8 cellular contexts compared by ENCODE assay signal in the genomic region with DNA sequence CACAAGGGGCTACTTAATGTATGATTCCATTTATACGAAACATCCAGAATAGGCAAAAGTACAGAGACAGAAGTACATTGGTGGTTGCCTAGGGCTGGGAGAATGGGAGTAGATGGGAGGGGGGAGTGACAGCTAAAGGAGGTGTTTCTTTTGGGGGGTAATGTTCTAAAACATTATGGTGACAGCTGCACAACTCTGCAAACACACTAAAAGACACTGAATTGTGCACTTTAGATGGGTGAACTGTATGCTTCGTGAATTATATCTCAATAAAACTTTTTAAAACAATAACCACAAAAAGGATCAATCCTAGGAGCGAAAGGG. TPM values are rescaled to one million over a fixed set of nuclear protein-coding genes. Genes with fewer than 3 reads are reported as not detected.
A peak's percentile ranks its signal among the peaks of the same experiment; 100 is the strongest.
DNase-seq lines count a peak whose midpoint lies in the region; ATAC-seq, FAIRE-seq and TF ChIP-seq lines count a peak whose summit lies in the region.

No MANE protein-coding gene starts in this region.

- no peak for DNase-seq in activated CD8-positive, alpha-beta memory T cell treated with anti-CD3 and anti-CD28 coated beads, Interleukin-2, amount 10 ng/mL, durations not matched to agents 7 days and 5 days
- no peak for DNase-seq in activated CD8-positive, alpha-beta memory T cell treated with anti-CD3 and anti-CD28 coated beads, Interleukin-2, amount 50 U/mL, for 4 hours
- no peak for DNase-seq in GM12878 (ENCODE audit: low read depth, low spot score)
- no peak for DNase-seq in lower lobe of right lung
- DNase-seq in OCI-M2 (lab: John Stamatoyannopoulos, UW; ENCODE audit: unreplicated experiment): no peak
- DNase-seq in superior temporal gyrus (ENCODE audit: extremely low spot score): no peak
- DNase-seq in NK-92 (lab: John Stamatoyannopoulos, UW; ENCODE audit: unreplicated experiment): no peak

- peak overlapping the region; percentile 91 for H3K4me2 ChIP-seq in GM12878 (ENCODE audit: control insufficient read depth, insufficient read depth)

- peak overlapping the region; percentile 34 for H3K27ac Mint-ChIP-seq in activated CD8-positive, alpha-beta memory T cell treated with anti-CD3 and anti-CD28 coated beads, Interleukin-2, amount 10 ng/mL, durations not matched to agents 7 days and 5 days

- TF ChIP-seq EP300 in GM12878 (IDR thresholded peaks at IDR 0.05; ENCODE audit: borderline replicate concordance in 1 of 2, control insufficient read depth in 1 of 2, low read depth in 2 of 2, low read length in 2 of 2): no peak

- SMC1A ChIA-PET in GM12878 (lab: Charles Lee; ENCODE audit: uncharacterized antibody, unreplicated experiment): interaction anchor here (0.5 to 18.8 kb wide), 8 partner anchors 13 to 323 kb away, joined by 3 to 457 read pairs (median 14); no protein-coding TSS in a partner anchor

- CTCF ChIA-PET in activated CD8-positive, alpha-beta memory T cell treated with anti-CD3 and anti-CD28 coated beads, Interleukin-2, amount 10 ng/mL, durations not matched to agents 7 days and 5 days (lab: Charles Lee): interaction anchor here (0.6 to 7.6 kb wide), 11 partner anchors 9 to 358 kb away, joined by 3 to 183 read pairs (median 9); partner anchors contain the start of gene NOS2
- CTCF ChIA-PET in GM12878 (lab: Yijun Ruan, JAX): interaction anchor here (1.0 to 5.9 kb wide), 8 partner anchors 11 to 359 kb away, joined by 3 to 151 read pairs (median 14); partner anchors contain the start of gene NOS2

- intact Hi-C loops in GM12878 (cut with micrococcal nuclease; ENCODE audit: unreplicated experiment): loop anchor here (5.0 kb wide), 2 partner anchors 55 to 360 kb away; no protein-coding TSS in a partner anchor
- intact Hi-C loops in lower lobe of right lung (cut with DNase I): no loop called here

- no peak for ATAC-seq in activated CD8-positive, alpha-beta memory T cell treated with anti-CD3 and anti-CD28 coated beads, Interleukin-2, amount 10 ng/mL, durations not matched to agents 7 days and 5 days
- ATAC-seq in GM12878: no peak
- no peak for ATAC-seq in lower lobe of right lung

- TF ChIP-seq CTCF in GM12878 (IDR thresholded peaks at IDR 0.05 in 2 of 3, conservative IDR thresholded peaks at IDR 0.05 in 1 of 3; ENCODE audit: control insufficient read depth in 2 of 3, extremely low read depth in 1 of 3, insufficient read depth in 1 of 3, low read depth in 3 of 3, low read length in 3 of 3) (no peak), lower lobe of right lung (IDR thresholded peaks at IDR 0.05) (no peak)

- no peaks in the 10 kb centered on the region for H4K20me1 ChIP-seq in GM12878 (ENCODE audit: control insufficient read depth, insufficient read depth)

- RAD21 ChIA-PET in GM12878 (lab: Charles Lee; ENCODE audit: unreplicated experiment): interaction anchor here (0.6 to 7.7 kb wide), 8 partner anchors 12 to 240 kb away, joined by 3 to 158 read pairs (median 3); no protein-coding TSS in a partner anchor

- H3K27me3 ChIP-seq in GM12878 (replicated peaks in 1 of 2; ENCODE audit: control insufficient read depth in 2 of 2, insufficient read depth in 2 of 2, low read length in 1 of 2): no peaks in the 10 kb centered on the region
- peaks cover 6% of the 10 kb centered on the region for H3K27me3 ChIP-seq in lower lobe of right lung (ENCODE audit: low read depth)
- peaks cover 8% of the 10 kb centered on the region for H3K27me3 ChIP-seq in thymus (ENCODE audit: control insufficient read depth, insufficient read depth)

- no peak for FAIRE-seq in GM12878 (lab: Jason Lieb, UNC)

- H3K4me1 ChIP-seq in GM12878 (ENCODE audit: control insufficient read depth, insufficient read depth, low read length) (peaks cover 10% of the 10 kb centered on the region), lower lobe of right lung (peaks cover 17% of the 10 kb centered on the region), thymus (ENCODE audit: control insufficient read depth, insufficient read depth, low read length) (no peaks in the 10 kb centered on the region)

- peaks cover 30% of the 10 kb centered on the region for H3K27me3 Mint-ChIP-seq in activated CD8-positive, alpha-beta memory T cell treated with anti-CD3 and anti-CD28 coated beads, Interleukin-2, amount 10 ng/mL, durations not matched to agents 7 days and 5 days

- no peaks in the 10 kb centered on the region for H3K36me3 ChIP-seq in GM12878 (ENCODE audit: control insufficient read depth in 2 of 2, insufficient read depth in 2 of 2, low read length in 1 of 2)
- H3K36me3 ChIP-seq in lower lobe of right lung: no peaks in the 10 kb centered on the region
- H3K36me3 ChIP-seq in thymus (ENCODE audit: control insufficient read depth, insufficient read depth): no peaks in the 10 kb centered on the region

- TF ChIP-seq RAD21 in GM12878 (IDR thresholded peaks at IDR 0.05; ENCODE audit: insufficient read depth, low read depth, low read length): no peak

- peak overlapping the region; percentile 77 for H3K4me3 Mint-ChIP-seq in activated CD8-positive, alpha-beta memory T cell treated with anti-CD3 and anti-CD28 coated beads, Interleukin-2, amount 10 ng/mL, durations not matched to agents 7 days and 5 days

- POLR2A ChIA-PET in GM12878 (lab: Charles Lee): interaction anchor here (0.6 to 3.0 kb wide), 5 partner anchors 36 to 89 kb away, joined by 3 to 22 read pairs (median 4); no protein-coding TSS in a partner anchor

- 0 out of 2 replicates have a peak, but pooled peaks cover 1% of the 10 kb centered on the region for H3K79me2 ChIP-seq in GM12878 (ENCODE audit: control insufficient read depth, insufficient read depth, low read length)

- WGBS in GM12878 (ENCODE audit: insufficient coverage, insufficient replicate concordance, low lambda C conversion rate, missing lambda C conversion rate): 43% methylated on average over 3 of the region's 3 CpGs
- WGBS in thymus: 41% methylated on average over 3 of the region's 3 CpGs

- peaks cover 22% of the 10 kb centered on the region for H3K4me1 Mint-ChIP-seq in activated CD8-positive, alpha-beta memory T cell treated with anti-CD3 and anti-CD28 coated beads, Interleukin-2, amount 10 ng/mL, durations not matched to agents 7 days and 5 days

- peak overlapping the region; percentile 65 for H3K4me3 ChIP-seq in GM12878
- peak overlapping the region; percentile 93 for H3K4me3 ChIP-seq in lower lobe of right lung
- H3K4me3 ChIP-seq in thymus (ENCODE audit: low read length): peak overlapping the region; percentile 87

- TF ChIP-seq POLR2A in GM12878 (IDR thresholded peaks at IDR 0.05; ENCODE audit: low read depth, low read length): no peak

- in situ Hi-C loops in GM12878 (cut with MboI): no loop called here

- H3K27ac ChIP-seq in GM12878 (ENCODE audit: control insufficient read depth, insufficient read depth) (peak overlapping the region; percentile 61; the same call in 1 of the 2 replicates), lower lobe of right lung (peak overlapping the region; percentile 92), thymus (ENCODE audit: low read depth) (no peak overlapping the region)

- peak overlapping the region; percentile 76 for H3K9ac ChIP-seq in GM12878 (ENCODE audit: control insufficient read depth, insufficient read depth, low read length)

- H3K9me3 Mint-ChIP-seq in activated CD8-positive, alpha-beta memory T cell treated with anti-CD3 and anti-CD28 coated beads, Interleukin-2, amount 10 ng/mL, durations not matched to agents 7 days and 5 days (ENCODE audit: low read depth): no peaks in the 10 kb centered on the region

- BruUV-seq in GM12878 (replicated peaks; lab: Mats Ljungman, UMichigan): no TSS peak

- no peaks in the 10 kb centered on the region for H3K9me3 ChIP-seq in GM12878 (replicated peaks; ENCODE audit: control insufficient read depth, insufficient read depth, low read length)
- H3K9me3 ChIP-seq in lower lobe of right lung: no peaks in the 10 kb centered on the region
- H3K9me3 ChIP-seq in thymus (ENCODE audit: control insufficient read depth): no peaks in the 10 kb centered on the region

- no peaks in the 10 kb centered on the region for H3K36me3 Mint-ChIP-seq in activated CD8-positive, alpha-beta memory T cell treated with anti-CD3 and anti-CD28 coated beads, Interleukin-2, amount 10 ng/mL, durations not matched to agents 7 days and 5 days

- peak overlapping the region; percentile 45; the same call in 1 of the 2 replicates for H2AFZ ChIP-seq in GM12878 (ENCODE audit: control insufficient read depth, low read depth, low read length)

TF ChIP-seq in GM12878, 131 proteins besides CTCF, POLR2A, EP300 and RAD21:
- TF ChIP-seq RELA (IDR thresholded peaks at IDR 0.05; ENCODE audit: borderline replicate concordance, partially characterized antibody) (no peak), PAX8 (IDR thresholded peaks at IDR 0.05) (no peak), RUNX3 (IDR thresholded peaks at IDR 0.05; ENCODE audit: low read length) (no peak), KAT2A (conservative IDR thresholded peaks at IDR 0.05; ENCODE audit: control insufficient read depth, low read depth, low read length) (no peak), NBN (IDR thresholded peaks at IDR 0.05) (0 out of 2 replicates have a peak, but pooled peaks have one; percentile 2)

RNA-seq across cellular contexts. Expression of gene LYRM9, which starts 0.7 kb away (rescaled TPM):
- total RNA-seq in activated CD8-positive, alpha-beta memory T cell treated with anti-CD3 and anti-CD28 coated beads, Interleukin-2, amount 10 ng/mL, durations not matched to agents 7 days and 5 days: 1 to 10 TPM; 1.7 to 5.1 TPM
- 19.2 and 21.6 TPM in 2 replicates for total RNA-seq in GM12878 (2013; cell fraction: nucleolus; rRNA removed)
- total RNA-seq in GM12878 (2014; rRNA removed): 5.7 and 6.4 TPM in 2 replicates
- 3.5 and 3.8 TPM in 2 replicates for total RNA-seq in GM12878 (2014; rRNA removed; fragmentation: Illumina TruSeq; extraction: Trizol)
- total RNA-seq in GM12878 (2021): 4.7 and 5.8 TPM in 2 replicates
- 9.0 TPM for polyA plus RNA-seq in GM12878 (2011; ENCODE audit: low read depth)
- 3.3 and 3.5 TPM in 2 replicates for polyA plus RNA-seq in GM12878 (2011; rRNA removed)
- 3.5 and 4.3 TPM in 2 replicates for polyA plus RNA-seq in GM12878 (2011; cell fraction: cytosol; rRNA removed)
- 7.5 TPM in 2 replicates for polyA plus RNA-seq in GM12878 (2011; cell fraction: nucleus; rRNA removed)
- polyA plus RNA-seq in GM12878 (2012): 10.0 and 12.0 TPM in 2 replicates
- 4.6 and 4.9 TPM in 2 replicates for polyA plus RNA-seq in GM12878 (2014; fragmentation: Illumina TruSeq; extraction: Trizol)
- 1 to 10 TPM; 1.8 to 2.7 TPM for polyA plus RNA-seq in GM12878 (2014; fragmentation: Nextera tagmentation; extraction: Ambion mirVana)
- 6.1 and 8.3 TPM in 2 replicates for polyA plus RNA-seq in GM12878 (2014; rRNA removed)
- polyA plus RNA-seq in GM12878 (2016; fragmentation: Nextera tagmentation; extraction: Ambion mirVana): 1 to 10 TPM; 4.6 to 6.7 TPM
- polyA minus RNA-seq in GM12878 (2011; rRNA and poly(A)+ RNA removed): 2.4 and 4.1 TPM in 2 replicates
- polyA minus RNA-seq in GM12878 (2011; cell fraction: cytosol; rRNA and poly(A)+ RNA removed): 1.3 and 1.6 TPM in 2 replicates
- polyA minus RNA-seq in GM12878 (2011; cell fraction: nucleus; rRNA and poly(A)+ RNA removed): 2.4 and 4.3 TPM in 2 replicates
- 8.2 TPM for total RNA-seq in lower lobe of right lung
- 27.7 TPM for polyA plus RNA-seq in thymus
